ENCODE assay signal across 1 cellular context in genomic region chrX:79524642-79525041, GRCh38.
TF ChIP-seq lines count a peak whose summit lies in the region.

No MANE protein-coding gene starts in this region.

TF ChIP-seq in WTC11, 78 proteins besides CTCF, POLR2A, EP300 and RAD21 (continued from another document):
- TF ChIP-seq ZSCAN18 (CRISPR knock-in tag; IDR thresholded peaks at IDR 0.05) (no peak), ZNF425 (CRISPR knock-in tag; conservative IDR thresholded peaks at IDR 0.05) (no peak), TP53 (CRISPR knock-in tag; IDR thresholded peaks at IDR 0.05) (no peak), SMAD4 (CRISPR knock-in tag; IDR thresholded peaks at IDR 0.05) (no peak), E2F1 (CRISPR knock-in tag; IDR thresholded peaks at IDR 0.05) (no peak)
- TF ChIP-seq, protein P1, sequence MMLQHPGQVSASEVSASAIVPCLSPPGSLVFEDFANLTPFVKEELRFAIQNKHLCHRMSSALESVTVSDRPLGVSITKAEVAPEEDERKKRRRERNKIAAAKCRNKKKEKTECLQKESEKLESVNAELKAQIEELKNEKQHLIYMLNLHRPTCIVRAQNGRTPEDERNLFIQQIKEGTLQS (CRISPR knock-in tag; conservative IDR thresholded peaks at IDR 0.05): no peak
